Comparison of ENCODE assay signal across 14 cellular contexts in the genomic region with DNA sequence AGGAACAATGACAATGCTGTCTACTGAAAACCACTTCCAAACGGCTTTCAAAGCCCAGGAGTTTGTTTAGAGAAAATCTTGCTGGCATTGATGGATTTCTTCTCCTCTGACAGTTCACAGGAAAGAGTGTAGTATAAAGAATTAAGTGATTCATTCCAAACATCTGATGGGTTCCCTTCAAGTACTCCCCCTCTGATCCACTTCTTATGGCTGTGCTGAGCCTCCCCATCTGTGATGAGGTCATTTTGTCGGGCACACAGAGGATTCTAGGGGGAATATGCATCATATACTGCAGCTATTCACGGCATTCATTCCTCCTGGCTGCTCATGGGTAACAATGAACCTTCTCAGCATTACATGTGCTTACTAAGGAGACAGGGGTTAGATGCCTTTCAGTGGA.
DNase-seq lines count a peak whose midpoint lies in the region; ATAC-seq and TF ChIP-seq lines count a peak whose summit lies in the region.
"Had no signal": no experiment of that assay in that cellular context is flagged by ENCODE, and none has a peak within 500 bp of the region (broad histone marks: within the 10 kb centered on the region; RNA-seq: fewer than 3 reads in every experiment).

No MANE protein-coding gene starts in this region.

- peaks cover 22% of the 10 kb centered on the region for H3K36me3 Mint-ChIP-seq in T-cell

- no peaks in the 10 kb centered on the region for H3K79me2 ChIP-seq in osteoblast (ENCODE audit: insufficient read depth, low read length)
- H3K79me2 ChIP-seq: parathyroid adenoma had no signal

- peaks cover 19 to 25% (median 20%) of the 10 kb centered on the region in 3 donors for H3K4me1 Mint-ChIP-seq in T-cell

- no peak overlapping the region for H2AFZ ChIP-seq in osteoblast (ENCODE audit: low read length)
- H2AFZ ChIP-seq: parathyroid adenoma had no signal

- no peaks in the 10 kb centered on the region for H4K20me1 ChIP-seq in osteoblast (ENCODE audit: insufficient read depth, low read length)

- TF ChIP-seq CTCF in fibroblast of mammary gland (conservative IDR thresholded peaks at IDR 0.05; ENCODE audit: control insufficient read depth, insufficient read depth, low read depth, low read length) (no peak), osteoblast (IDR thresholded peaks at IDR 0.05; ENCODE audit: extremely low read depth, low read depth, low read length) (no peak)

- H3K36me3 ChIP-seq in osteoblast (ENCODE audit: insufficient read depth, low read length), result no peaks in the 10 kb centered on the region
- H3K36me3 ChIP-seq: breast epithelium had no signal

- ATAC-seq in T-cell (replicated peaks in 1 of 4) (no peak), left lobe of liver (no peak), HG02763 (IDR thresholded peaks at IDR 0.05; ENCODE audit: unreplicated experiment) (no peak)

- no peak overlapping the region for H3K27ac Mint-ChIP-seq in T-cell

- POLR2A ChIA-PET in T-cell (lab: Charles Lee), result interaction anchor here (0.7 to 1.5 kb wide), 3 partner anchors 73 to 334 kb away, joined by 3 to 10 read pairs (median 8); no protein-coding TSS in a partner anchor

- no peak overlapping the region for H3K4me3 ChIP-seq in fibroblast of mammary gland (ENCODE audit: control insufficient read depth, low read depth, low read length)
- H3K4me3 ChIP-seq in osteoblast (ENCODE audit: insufficient read depth, low read length), result no peak overlapping the region
- H3K4me3 ChIP-seq: breast epithelium had no signal

- no peaks in the 10 kb centered on the region for H3K9me3 ChIP-seq in osteoblast (ENCODE audit: low read depth, low read length)
- H3K9me3 ChIP-seq: breast epithelium had no signal

- H3K4me1 ChIP-seq in osteoblast (ENCODE audit: insufficient read depth, low read length), result peaks cover 54% of the 10 kb centered on the region
- H3K4me1 ChIP-seq: parathyroid adenoma had no signal

- peak overlapping the region; percentile 14 for H3K4me2 ChIP-seq in osteoblast (ENCODE audit: insufficient read depth, low read length)

- no peaks in the 10 kb centered on the region for H3K27me3 ChIP-seq in osteoblast (ENCODE audit: insufficient read depth, low read length)
- H3K27me3 ChIP-seq: breast epithelium had no signal

- H3K9me3 Mint-ChIP-seq in T-cell, result no peaks in the 10 kb centered on the region

- H3K27ac ChIP-seq in osteoblast (ENCODE audit: low read depth, low read length), result peak overlapping the region; percentile 31
- H3K27ac ChIP-seq: breast epithelium, parathyroid adenoma had no signal

- H3K4me3 Mint-ChIP-seq in T-cell, result no peak overlapping the region

- no peaks in the 10 kb centered on the region for H3K27me3 Mint-ChIP-seq in T-cell

- DNase-seq in Caki2 (ENCODE audit: low read depth) (peak; percentile 76), SK-MEL-5 (ENCODE audit: low read depth, low spot score) (peak; percentile 78), fibroblast of mammary gland (ENCODE audit: low read depth) (peak; percentile 91), osteoblast (ENCODE audit: insufficient read length, low spot score, missing footprints) (peak; percentile 95), T-cell (no peak), left lobe of liver (ENCODE audit: low spot score) (no peak)
- no peak for DNase-seq in stimulated activated CD4-positive, alpha-beta T cell treated with anti-CD3 and anti-CD28 coated beads, Interleukin-2, amount 100 ng/mL, for 24 hours
- DNase-seq: activated CD8-positive, alpha-beta memory T cell treated with anti-CD3 and anti-CD28 coated beads, Interleukin-2, amount 50 U/mL, for 4 hours; COR-L47; NCI-H774; T-helper 2 cell had no signal

- in situ Hi-C loops in Caki2 (cut with HindIII; ENCODE audit: low pct_unique_long_range_greater_than_20kb, low sequenced_read_pairs) (no loop called here), SK-MEL-5 (cut with HindIII; ENCODE audit: low pct_unique_long_range_greater_than_20kb, low sequenced_read_pairs) (no loop called here)

- CTCF ChIA-PET in T-cell (lab: Charles Lee), result no interaction called here

Comparison
In these comparisons a context has a peak if more than half of its experiments do, and no peak if none do; other contexts are left out.
1. DNase-seq: peak in Caki2 (single experiment), SK-MEL-5 (single experiment), fibroblast of mammary gland (single experiment) and osteoblast (single experiment); none in T-cell (0 of 34), stimulated activated CD4-positive, alpha-beta T cell treated with anti-CD3 and anti-CD28 coated beads, Interleukin-2, amount 100 ng/mL, for 24 hours (0 of 2) and left lobe of liver (single experiment).